In the genomic region with DNA sequence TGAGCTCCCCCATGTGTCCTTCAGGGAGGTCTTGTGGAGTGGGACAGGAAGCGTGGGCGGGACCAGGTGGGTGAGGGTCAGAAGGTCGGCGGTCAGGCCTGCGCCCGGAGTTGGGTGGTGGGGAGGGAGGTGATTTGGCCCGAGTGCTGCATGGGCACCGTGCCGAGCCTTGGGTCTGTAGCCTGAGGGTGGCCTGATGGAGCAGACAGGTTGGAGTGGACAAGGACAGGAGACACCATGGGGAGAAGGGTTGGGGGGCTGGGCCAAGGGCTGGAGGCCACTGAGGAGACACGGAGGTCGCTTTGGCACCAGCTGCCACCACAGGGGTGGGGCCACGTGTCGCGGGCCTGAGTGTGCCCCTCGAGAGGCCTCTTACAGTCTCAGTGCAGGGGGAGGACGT, we compare ENCODE assay signal across 15 cellular contexts. TPM values are rescaled to one million over a fixed set of nuclear protein-coding genes. Genes with fewer than 3 reads are reported as not detected.
"Had no signal": no experiment of that assay in that cellular context is flagged by ENCODE, and none has a peak within 500 bp of the region (broad histone marks: within the 10 kb centered on the region; RNA-seq: fewer than 3 reads in every experiment).

No MANE protein-coding gene starts in this region.

- H3K9me3 Mint-ChIP-seq: activated CD4-positive, alpha-beta memory T cell treated with anti-CD3 and anti-CD28 coated beads, Interleukin-2, amount 10 ng/mL, durations not matched to agents 7 days and 5 days; activated naive CD4-positive, alpha-beta T cell treated with anti-CD3 and anti-CD28 coated beads for 36 hours; naive thymus-derived CD4-positive, alpha-beta T cell had no signal

- H3K4me1 ChIP-seq: uterus had no signal

- DNase-seq: activated CD4-positive, alpha-beta memory T cell treated with anti-CD3 and anti-CD28 coated beads, Interleukin-2, amount 10 ng/mL, durations not matched to agents 7 days and 5 days; activated CD4-positive, CD25-positive, alpha-beta regulatory T cell treated with anti-CD3 and anti-CD28 coated beads, Interleukin-2, amount 50 U/mL, for 72 hours; activated CD8-positive, alpha-beta memory T cell treated with anti-CD3 and anti-CD28 coated beads, Interleukin-2, amount 50 U/mL, for 48 hours; activated naive CD4-positive, alpha-beta T cell treated with anti-CD3 and anti-CD28 coated beads for 36 hours; amniotic stem cell; cerebellar nuclear complex; dermis blood vessel endothelial cell; left colon; naive thymus-derived CD4-positive, alpha-beta T cell; stimulated activated CD4-positive, alpha-beta T cell treated with anti-CD3 and anti-CD28 coated beads, Interleukin-2, amount 100 ng/mL, for 48 hours; uterus had no signal

- H3K36me3 ChIP-seq: prostate gland, uterus had no signal

- H3K4me3 ChIP-seq: prostate gland, uterus had no signal

- H3K27ac Mint-ChIP-seq: activated CD4-positive, alpha-beta memory T cell treated with anti-CD3 and anti-CD28 coated beads, Interleukin-2, amount 10 ng/mL, durations not matched to agents 7 days and 5 days had no signal

- H3K4me3 Mint-ChIP-seq: activated CD4-positive, alpha-beta memory T cell treated with anti-CD3 and anti-CD28 coated beads, Interleukin-2, amount 10 ng/mL, durations not matched to agents 7 days and 5 days; activated naive CD4-positive, alpha-beta T cell treated with anti-CD3 and anti-CD28 coated beads for 36 hours; naive thymus-derived CD4-positive, alpha-beta T cell had no signal

- ATAC-seq: esophagus mucosa; left colon; naive thymus-derived CD4-positive, alpha-beta T cell; sciatic nerve had no signal

- H3K27ac ChIP-seq: prostate gland, uterus had no signal

- H3K9me3 ChIP-seq: prostate gland, uterus had no signal

- H3K27me3 Mint-ChIP-seq: activated CD4-positive, alpha-beta memory T cell treated with anti-CD3 and anti-CD28 coated beads, Interleukin-2, amount 10 ng/mL, durations not matched to agents 7 days and 5 days; naive thymus-derived CD4-positive, alpha-beta T cell had no signal

- H3K27me3 ChIP-seq: uterus had no signal

RNA-seq across cellular contexts. Expression of gene MUC6, which starts 57.7 kb away (rescaled TPM):
- total RNA-seq: activated CD4-positive, alpha-beta memory T cell treated with anti-CD3 and anti-CD28 coated beads, Interleukin-2, amount 10 ng/mL, durations not matched to agents 7 days and 5 days; activated naive CD4-positive, alpha-beta T cell treated with anti-CD3 and anti-CD28 coated beads for 36 hours; dermis blood vessel endothelial cell; esophagus mucosa; left colon; lung microvascular endothelial cell; naive thymus-derived CD4-positive, alpha-beta T cell; sciatic nerve had no signal
- polyA plus RNA-seq: naive thymus-derived CD4-positive, alpha-beta T cell had no signal
